Comparison of ENCODE assay signal across 9 cellular contexts in the genomic region with DNA sequence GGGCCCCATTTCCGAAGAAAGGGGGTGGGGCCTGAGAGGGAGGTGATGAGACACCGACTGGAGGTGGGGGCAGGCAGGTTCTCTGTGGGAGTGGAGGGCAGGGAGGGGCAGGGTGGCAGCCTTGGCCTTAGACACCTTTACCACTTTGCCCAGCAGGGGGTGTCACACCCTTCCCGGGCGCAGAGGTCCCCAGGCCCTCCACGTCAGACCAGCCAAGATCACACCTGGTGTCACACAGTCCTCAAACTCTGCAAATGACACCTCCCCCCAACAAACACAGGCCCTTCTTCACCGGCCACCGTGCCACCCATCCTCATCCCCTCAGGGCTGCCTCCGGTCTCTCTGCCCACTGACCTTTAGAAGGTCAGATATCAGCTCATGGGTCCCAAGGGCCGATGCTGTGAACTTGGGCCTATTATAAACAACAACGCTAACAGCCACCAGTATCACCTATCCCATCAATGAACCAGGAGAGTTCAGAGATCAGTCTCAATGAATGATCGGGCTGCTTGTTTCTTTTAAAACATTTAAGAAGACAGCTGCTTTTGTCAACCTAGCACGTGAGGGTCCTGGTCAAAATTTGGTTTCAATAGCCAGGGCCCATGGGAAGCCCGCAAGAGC.
A peak's percentile ranks its signal among the peaks of the same experiment; 100 is the strongest.
DNase-seq lines count a peak whose midpoint lies in the region; ATAC-seq and TF ChIP-seq lines count a peak whose summit lies in the region.
"Had no signal": no experiment of that assay in that cellular context is flagged by ENCODE, and none has a peak within 500 bp of the region (broad histone marks: within the 10 kb centered on the region; RNA-seq: fewer than 3 reads in every experiment).

No MANE protein-coding gene starts in this region.

- no peaks in the 10 kb centered on the region for H3K36me3 ChIP-seq in left lung

- peak overlapping the region; percentile 80 to 89 for H3K27ac ChIP-seq in left lung

- peak overlapping the region; percentile 88 for H3K4me3 Mint-ChIP-seq in activated naive CD4-positive, alpha-beta T cell treated with anti-CD3 and anti-CD28 coated beads, Interleukin-2, amount 10 ng/mL, durations not matched to agents 7 days and 5 days

- no peaks in the 10 kb centered on the region for H3K9me3 Mint-ChIP-seq in activated naive CD4-positive, alpha-beta T cell treated with anti-CD3 and anti-CD28 coated beads, Interleukin-2, amount 10 ng/mL, durations not matched to agents 7 days and 5 days
- H3K9me3 Mint-ChIP-seq: dendritic cell treated with granulocyte-macrophage colony-stimulating factor and Interleukin-4, amounts not matched to agents 40 ng/mL and 50 ng/mL, for 4 days had no signal

- peaks cover 28% of the 10 kb centered on the region for H3K4me1 Mint-ChIP-seq in activated naive CD4-positive, alpha-beta T cell treated with anti-CD3 and anti-CD28 coated beads, Interleukin-2, amount 10 ng/mL, durations not matched to agents 7 days and 5 days

- H3K27me3 Mint-ChIP-seq in activated naive CD4-positive, alpha-beta T cell treated with anti-CD3 and anti-CD28 coated beads, Interleukin-2, amount 10 ng/mL, durations not matched to agents 7 days and 5 days = peaks cover 25% of the 10 kb centered on the region

- TF ChIP-seq CTCF in left lung (IDR thresholded peaks at IDR 0.05) = peak; percentile 39 to 42

- CTCF ChIA-PET in activated naive CD4-positive, alpha-beta T cell treated with anti-CD3 and anti-CD28 coated beads, Interleukin-2, amount 10 ng/mL, durations not matched to agents 7 days and 5 days (lab: Charles Lee) = interaction anchor here (0.7 to 2.1 kb wide), 6 partner anchors 11 to 250 kb away, joined by 3 to 11 read pairs (median 4); no protein-coding TSS in a partner anchor

- H3K27me3 ChIP-seq in left lung = no peaks in the 10 kb centered on the region

- intact Hi-C loops in left lung (cut with DNase I) = no loop called here

- DNase-seq in NCI-H82 (lab: John Stamatoyannopoulos, UW) (peak; percentile 76), NCI-H82 treated with DMSO at 0.1 percent for 48 hours (lab: John Stamatoyannopoulos, UW; ENCODE audit: unreplicated experiment) (no peak), RPMI8226 (peak; percentile 84), left lung (peak in 1 of 2 donors; percentile 64), G401 (ENCODE audit: low spot score) (no peak)
- peak; percentile 82 for DNase-seq in activated naive CD4-positive, alpha-beta T cell treated with anti-CD3 and anti-CD28 coated beads, Interleukin-2, amount 10 ng/mL, durations not matched to agents 7 days and 5 days
- DNase-seq in stimulated activated CD8-positive, alpha-beta memory T cell treated with anti-CD3 and anti-CD28 coated beads, Interleukin-2, amount 100 ng/mL, for 48 hours (ENCODE audit: low read depth in 2 of 2) = peak; percentile 59 to 69

- in situ Hi-C loops in G401 (cut with HindIII; ENCODE audit: low sequenced_read_pairs) = no loop called here

- H3K4me1 ChIP-seq in left lung = peaks cover 14 to 68% of the 10 kb centered on the region in 2 donors

- H3K9me3 ChIP-seq in left lung = no peaks in the 10 kb centered on the region

- peak overlapping the region; percentile 64 for H3K27ac Mint-ChIP-seq in activated naive CD4-positive, alpha-beta T cell treated with anti-CD3 and anti-CD28 coated beads, Interleukin-2, amount 10 ng/mL, durations not matched to agents 7 days and 5 days

- peak overlapping the region; percentile 69 to 79 for H3K4me3 ChIP-seq in left lung

- peaks cover 2% of the 10 kb centered on the region for H3K36me3 Mint-ChIP-seq in activated naive CD4-positive, alpha-beta T cell treated with anti-CD3 and anti-CD28 coated beads, Interleukin-2, amount 10 ng/mL, durations not matched to agents 7 days and 5 days

- ATAC-seq in left lung = peak; percentile 69
- ATAC-seq in GM21529 (IDR thresholded peaks at IDR 0.05; ENCODE audit: unreplicated experiment) = no peak

Comparison
In these comparisons a context has a peak if more than half of its experiments do, and no peak if none do; other contexts are left out.
1. DNase-seq: peak in NCI-H82 (single experiment), RPMI8226 (single experiment), activated naive CD4-positive, alpha-beta T cell treated with anti-CD3 and anti-CD28 coated beads, Interleukin-2, amount 10 ng/mL, durations not matched to agents 7 days and 5 days (single experiment) and stimulated activated CD8-positive, alpha-beta memory T cell treated with anti-CD3 and anti-CD28 coated beads, Interleukin-2, amount 100 ng/mL, for 48 hours (2 of 2); none in NCI-H82 treated with DMSO at 0.1 percent for 48 hours (single experiment) and G401 (single experiment).